In the genomic region with DNA sequence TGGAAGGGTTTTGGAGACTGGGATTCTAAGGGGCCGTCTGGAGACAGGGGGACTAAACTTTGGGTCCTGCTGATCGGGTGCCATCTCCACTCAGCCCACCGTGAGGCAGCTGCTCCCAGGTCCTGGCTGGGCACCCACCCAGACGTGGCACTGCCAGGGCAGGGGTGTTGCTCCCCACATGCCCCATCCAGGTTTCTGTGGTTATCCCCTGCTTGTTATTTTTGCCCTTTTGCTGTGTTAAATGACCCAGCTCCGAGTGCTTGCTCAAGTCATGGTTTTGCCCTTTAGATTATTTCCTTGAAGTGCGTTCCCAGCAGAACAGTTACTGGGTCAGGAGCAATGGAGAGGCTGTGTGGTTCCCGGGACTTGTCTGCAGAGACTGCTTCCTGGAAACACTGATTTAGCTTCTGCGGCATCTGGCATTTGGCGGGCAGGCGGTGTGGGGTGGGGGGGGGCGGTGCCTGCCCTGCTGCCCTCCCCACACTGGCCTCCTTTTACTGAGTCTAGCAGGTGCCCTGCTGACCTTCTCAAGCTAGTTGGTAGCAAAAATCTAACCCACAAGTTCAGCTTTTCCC, we compare ENCODE assay signal across 10 cellular contexts. TPM values are rescaled to one million over a fixed set of nuclear protein-coding genes. Genes with fewer than 3 reads are reported as not detected.
DNase-seq lines count a peak whose midpoint lies in the region; ATAC-seq and TF ChIP-seq lines count a peak whose summit lies in the region.
"Had no signal": no experiment of that assay in that cellular context is flagged by ENCODE, and none has a peak within 500 bp of the region (broad histone marks: within the 10 kb centered on the region; RNA-seq: fewer than 3 reads in every experiment).

No MANE protein-coding gene starts in this region.

- peaks cover 6 to 60% (median 19%) of the 10 kb centered on the region in 4 donors for H3K4me1 Mint-ChIP-seq in CD4-positive, CD25-positive, alpha-beta regulatory T cell
- H3K4me1 Mint-ChIP-seq in activated T-helper 17 cell treated with anti-CD3 and anti-CD28 coated beads, Interleukin-2, amount 50 U/mL, for 72 hours, result peaks cover 20% of the 10 kb centered on the region
- peaks cover 30% of the 10 kb centered on the region for H3K4me1 Mint-ChIP-seq in progenitor cell of endocrine pancreas (ENCODE audit: low read depth)

- peak overlapping the region; percentile 6 for H3K27ac ChIP-seq in CD4-positive, CD25-positive, alpha-beta regulatory T cell (ENCODE audit: insufficient read depth, low read length, poor library complexity, severe bottlenecking)
- H3K27ac ChIP-seq in heart right ventricle, result peak overlapping the region; percentile 56 to 100 (median 100)

- no peak overlapping the region for H3K4me3 ChIP-seq in CD4-positive, CD25-positive, alpha-beta regulatory T cell (ENCODE audit: low read depth, low read length)
- peak overlapping the region in 6 of 10 donors; percentile 8 to 99 (median 82) for H3K4me3 ChIP-seq in heart right ventricle

- no peaks in the 10 kb centered on the region for H3K27me3 Mint-ChIP-seq in CD4-positive, CD25-positive, alpha-beta regulatory T cell
- H3K27me3 Mint-ChIP-seq in activated T-helper 17 cell treated with anti-CD3 and anti-CD28 coated beads, Interleukin-2, amount 50 U/mL, for 72 hours, result no peaks in the 10 kb centered on the region
- no peaks in the 10 kb centered on the region for H3K27me3 Mint-ChIP-seq in progenitor cell of endocrine pancreas

- peak overlapping the region in 2 of 3 donors; percentile 56 to 71 for H3K27ac Mint-ChIP-seq in CD4-positive, CD25-positive, alpha-beta regulatory T cell
- H3K27ac Mint-ChIP-seq in activated T-helper 17 cell treated with anti-CD3 and anti-CD28 coated beads, Interleukin-2, amount 50 U/mL, for 72 hours, result peak overlapping the region; percentile 67
- H3K27ac Mint-ChIP-seq in progenitor cell of endocrine pancreas, result peak overlapping the region; percentile 95

- H3K4me3 Mint-ChIP-seq in CD4-positive, CD25-positive, alpha-beta regulatory T cell, result peak overlapping the region in 2 of 4 donors; percentile 69 to 86
- H3K4me3 Mint-ChIP-seq in activated T-helper 17 cell treated with anti-CD3 and anti-CD28 coated beads, Interleukin-2, amount 50 U/mL, for 72 hours, result peak overlapping the region; percentile 86
- H3K4me3 Mint-ChIP-seq in progenitor cell of endocrine pancreas (ENCODE audit: low read depth), result peak overlapping the region; percentile 24

- peaks cover 22% of the 10 kb centered on the region for H3K4me1 ChIP-seq in CD4-positive, CD25-positive, alpha-beta regulatory T cell (ENCODE audit: control insufficient read depth, insufficient read depth, low read length, poor library complexity, severe bottlenecking)
- H3K4me1 ChIP-seq in heart right ventricle, result peaks cover 31 to 72% (median 64%) of the 10 kb centered on the region in 9 donors

- peaks cover 5% of the 10 kb centered on the region for H3K36me3 Mint-ChIP-seq in CD4-positive, CD25-positive, alpha-beta regulatory T cell
- peaks cover 17% of the 10 kb centered on the region for H3K36me3 Mint-ChIP-seq in activated T-helper 17 cell treated with anti-CD3 and anti-CD28 coated beads, Interleukin-2, amount 50 U/mL, for 72 hours (ENCODE audit: low read depth)
- H3K36me3 Mint-ChIP-seq in progenitor cell of endocrine pancreas (ENCODE audit: insufficient read depth), result peaks cover 6% of the 10 kb centered on the region

- intact Hi-C loops in heart right ventricle (cut with DNase I), result loop anchor here in 3 of 10 donors (2.0 to 10.0 kb wide), 4 partner anchors 25 to 50 kb away; partner anchors contain the start of genes HNRNPM (in 1 of the 3) and KANK3 (in 1 of the 3)

- H3K27me3 ChIP-seq in CD4-positive, CD25-positive, alpha-beta regulatory T cell (ENCODE audit: control insufficient read depth, insufficient read depth, low read length), result no peaks in the 10 kb centered on the region
- no peaks in the 10 kb centered on the region for H3K27me3 ChIP-seq in heart right ventricle

- 32 to 34% methylated on average over 11 of the region's 11 CpGs for WGBS in heart right ventricle, 2 donors

- no peak for DNase-seq in CD4-positive, CD25-positive, alpha-beta regulatory T cell
- DNase-seq in heart right ventricle (peak; percentile 50 to 70), progenitor cell of endocrine pancreas (ENCODE audit: low spot score, unreplicated experiment) (no peak)
- DNase-seq: activated CD4-positive, CD25-positive, alpha-beta regulatory T cell treated with anti-CD3 and anti-CD28 coated beads, Interleukin-2, amount 50 U/mL, for 72 hours; NCI-H2081 treated with DMSO at 0.1 percent for 48 hours had no signal

- TF ChIP-seq CTCF in heart right ventricle (IDR thresholded peaks at IDR 0.05) (no peak), progenitor cell of endocrine pancreas (IDR thresholded peaks at IDR 0.05; ENCODE audit: unreplicated experiment) (no peak)

- H3K9me3 Mint-ChIP-seq in CD4-positive, CD25-positive, alpha-beta regulatory T cell, result no peaks in the 10 kb centered on the region
- no peaks in the 10 kb centered on the region for H3K9me3 Mint-ChIP-seq in activated T-helper 17 cell treated with anti-CD3 and anti-CD28 coated beads, Interleukin-2, amount 50 U/mL, for 72 hours
- peaks cover 4% of the 10 kb centered on the region for H3K9me3 Mint-ChIP-seq in progenitor cell of endocrine pancreas (ENCODE audit: low read depth)

- ATAC-seq in CD4-positive, CD25-positive, alpha-beta regulatory T cell (ENCODE audit: low read depth in 2 of 2), result no peak
- no peak for ATAC-seq in activated T-helper 17 cell treated with anti-CD3 and anti-CD28 coated beads, Interleukin-2, amount 50 U/mL, for 72 hours (replicated peaks)
- ATAC-seq in heart right ventricle (peak in 5 of 8 donors; percentile 13 to 34 (median 25)), HG02981 (IDR thresholded peaks at IDR 0.05; ENCODE audit: unreplicated experiment) (no peak), GM21423 (IDR thresholded peaks at IDR 0.05; ENCODE audit: unreplicated experiment) (no peak), HG02840 (IDR thresholded peaks at IDR 0.05; ENCODE audit: low FRiP score, unreplicated experiment) (no peak), HG03045 (IDR thresholded peaks at IDR 0.05; ENCODE audit: unreplicated experiment) (no peak)

- H3K36me3 ChIP-seq in CD4-positive, CD25-positive, alpha-beta regulatory T cell (ENCODE audit: control insufficient read depth, insufficient read depth, low read length), result no peaks in the 10 kb centered on the region
- peaks cover 0 to 4% (median 0%) of the 10 kb centered on the region in 9 donors for H3K36me3 ChIP-seq in heart right ventricle

- no peaks in the 10 kb centered on the region for H3K9me3 ChIP-seq in CD4-positive, CD25-positive, alpha-beta regulatory T cell (ENCODE audit: control insufficient read depth in 2 of 2, low read length in 2 of 2)
- H3K9me3 ChIP-seq in heart right ventricle, result no peaks in the 10 kb centered on the region

RNA-seq across cellular contexts. Expression of gene RAB11B, which starts 1.9 kb away (rescaled TPM):
- 102 TPM for total RNA-seq in CD4-positive, CD25-positive, alpha-beta regulatory T cell
- polyA plus RNA-seq in CD4-positive, CD25-positive, alpha-beta regulatory T cell, result 10 to 100 TPM; 50.2 to 62.0 (median 51.6) TPM
- 10 to 100 TPM; 79.0 to 81.1 TPM for total RNA-seq in activated T-helper 17 cell treated with anti-CD3 and anti-CD28 coated beads, Interleukin-2, amount 50 U/mL, for 72 hours
- 100 to 1,000 TPM; 140 to 178 (median 159) TPM for total RNA-seq in heart right ventricle
- 100 to 1,000 TPM; 111 to 112 TPM for polyA plus RNA-seq in heart right ventricle
- total RNA-seq in progenitor cell of endocrine pancreas, result 180 and 191 TPM in 2 replicates

RNA-seq across cellular contexts. Expression of gene MARCHF2, which starts 21.0 kb away (rescaled TPM):
- 42.2 TPM for total RNA-seq in CD4-positive, CD25-positive, alpha-beta regulatory T cell
- 10 to 100 TPM; 34.3 to 58.4 (median 52.9) TPM for polyA plus RNA-seq in CD4-positive, CD25-positive, alpha-beta regulatory T cell
- total RNA-seq in activated T-helper 17 cell treated with anti-CD3 and anti-CD28 coated beads, Interleukin-2, amount 50 U/mL, for 72 hours, result 10 to 100 TPM; 10.6 to 15.5 TPM
- total RNA-seq in heart right ventricle (100 to 1,000 TPM in 1 of 10 donors, 10 to 100 TPM in 9; 70.4 to 104 (median 90.8) TPM), progenitor cell of endocrine pancreas (21.3 and 23.0 TPM in 2 replicates)
- 10 to 100 TPM; 49.2 to 67.5 TPM for polyA plus RNA-seq in heart right ventricle

RNA-seq across cellular contexts. Expression of gene ANGPTL4, which starts 28.1 kb away (rescaled TPM):
- not detected for total RNA-seq in CD4-positive, CD25-positive, alpha-beta regulatory T cell
- polyA plus RNA-seq in CD4-positive, CD25-positive, alpha-beta regulatory T cell, result not detected
- 100 to 1,000 TPM in 1 of 2 donors, 1 to 10 TPM in 1; 4.8 to 120 TPM for total RNA-seq in activated T-helper 17 cell treated with anti-CD3 and anti-CD28 coated beads, Interleukin-2, amount 50 U/mL, for 72 hours
- total RNA-seq in heart right ventricle (100 to 1,000 TPM in 1 of 10 donors, 10 to 100 TPM in 1, 1 to 10 TPM in 8; 1.5 to 154 (median 4.5) TPM), progenitor cell of endocrine pancreas (0.77 and 1.1 TPM in 2 replicates)
- polyA plus RNA-seq in heart right ventricle, result 10 to 100 TPM; 11.3 to 28.7 TPM

RNA-seq across cellular contexts. Expression of gene KANK3, which starts 49.0 kb away (rescaled TPM):
- 4.4 TPM for total RNA-seq in CD4-positive, CD25-positive, alpha-beta regulatory T cell
- polyA plus RNA-seq in CD4-positive, CD25-positive, alpha-beta regulatory T cell, result 1 to 10 TPM in 2 of 4 donors, under 1 TPM in 2; 0.40 to 2.1 (median 1.0) TPM
- 1 to 10 TPM; 1.4 to 6.3 TPM for total RNA-seq in activated T-helper 17 cell treated with anti-CD3 and anti-CD28 coated beads, Interleukin-2, amount 50 U/mL, for 72 hours
- total RNA-seq in heart right ventricle (10 to 100 TPM; 10.2 to 26.1 (median 16.7) TPM), progenitor cell of endocrine pancreas (0.36 and 0.91 TPM in 2 replicates)
- polyA plus RNA-seq in heart right ventricle, result 10 to 100 TPM; 23.8 to 34.0 TPM

RNA-seq across cellular contexts. Expression of gene HNRNPM, which starts 52.7 kb away (rescaled TPM):
- total RNA-seq in CD4-positive, CD25-positive, alpha-beta regulatory T cell, result 263 TPM
- 100 to 1,000 TPM; 161 to 221 (median 184) TPM for polyA plus RNA-seq in CD4-positive, CD25-positive, alpha-beta regulatory T cell
- 100 to 1,000 TPM; 155 to 289 TPM for total RNA-seq in activated T-helper 17 cell treated with anti-CD3 and anti-CD28 coated beads, Interleukin-2, amount 50 U/mL, for 72 hours
- total RNA-seq in heart right ventricle (100 to 1,000 TPM in 2 of 10 donors, 10 to 100 TPM in 8; 87.4 to 127 (median 93.9) TPM), progenitor cell of endocrine pancreas (320 and 333 TPM in 2 replicates)
- 100 to 1,000 TPM in 1 of 2 donors, 10 to 100 TPM in 1; 48.5 to 123 TPM for polyA plus RNA-seq in heart right ventricle

Comparison
In these comparisons a context has a peak if more than half of its experiments do, and no peak if none do; other contexts are left out.
1. ATAC-seq: peak in heart right ventricle (5 of 8); none in CD4-positive, CD25-positive, alpha-beta regulatory T cell (0 of 2), activated T-helper 17 cell treated with anti-CD3 and anti-CD28 coated beads, Interleukin-2, amount 50 U/mL, for 72 hours (single experiment), HG02981 (single experiment), GM21423 (single experiment), HG02840 (single experiment) and HG03045 (single experiment).
2. DNase-seq: peak in heart right ventricle (2 of 2); none in CD4-positive, CD25-positive, alpha-beta regulatory T cell (0 of 3) and progenitor cell of endocrine pancreas (single experiment).
3. Peak in every context shown above with its lines, with median percentiles within 50 percentile points of each other: H3K27ac Mint-ChIP-seq.